ENCODE assay signal across 8 cellular contexts in the genomic region with DNA sequence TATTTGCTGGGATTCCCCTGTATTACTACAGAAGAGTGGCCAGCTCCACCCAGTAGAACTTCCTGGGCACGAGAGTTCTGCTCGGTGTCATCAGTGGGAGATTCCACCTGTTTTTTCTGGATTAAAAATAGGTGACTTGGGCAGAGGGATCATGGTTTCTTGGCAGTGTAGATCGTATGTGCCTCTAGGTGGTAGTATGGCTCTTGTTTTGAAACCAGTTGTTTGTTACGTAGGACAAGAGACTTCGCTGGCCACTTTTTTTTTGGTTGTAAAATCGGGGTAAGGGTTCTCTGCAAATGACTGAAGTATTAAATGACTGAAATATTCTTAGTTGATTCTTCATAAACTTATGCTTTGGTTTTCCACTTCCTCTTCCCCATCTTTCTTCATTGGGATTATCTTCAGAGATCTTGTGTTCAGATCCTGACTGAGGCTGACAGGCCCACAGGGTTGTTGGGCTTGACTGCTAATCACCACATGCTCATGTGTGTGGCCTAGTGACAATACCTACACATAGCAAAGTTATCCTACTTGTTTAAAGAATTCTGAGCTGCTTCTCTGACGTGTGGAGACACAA. TPM values are rescaled to one million over a fixed set of nuclear protein-coding genes. Genes with fewer than 3 reads are reported as not detected.
DNase-seq lines count a peak whose midpoint lies in the region; ATAC-seq and TF ChIP-seq lines count a peak whose summit lies in the region.

No MANE protein-coding gene starts in this region.

- H3K27me3 Mint-ChIP-seq in T-helper 1 cell treated with Interleukin-12 subunit alpha and Interleukin-12 subunit beta and Interleukin-4 antibody, amounts not matched to agents 30 μg/mL and 1 μg/mL, for 36 hours (ENCODE audit: low read depth) = peaks cover 4% of the 10 kb centered on the region
- peaks cover 0 to 12% of the 10 kb centered on the region in 2 donors for H3K27me3 Mint-ChIP-seq in natural killer cell treated with Interleukin-12 subunit alpha and Interleukin-12 subunit beta and Interleukin-15 and Interleukin-18, amount 100 ng/mL, for 72 hours

- no peak for ATAC-seq in GM18870 (IDR thresholded peaks at IDR 0.05; ENCODE audit: unreplicated experiment)
- no peak for ATAC-seq in natural killer cell treated with Interleukin-12 subunit alpha and Interleukin-12 subunit beta and Interleukin-15 and Interleukin-18, amount 100 ng/mL, for 72 hours

- H3K4me1 Mint-ChIP-seq in T-helper 1 cell treated with Interleukin-12 subunit alpha and Interleukin-12 subunit beta and Interleukin-4 antibody, amounts not matched to agents 30 μg/mL and 1 μg/mL, for 36 hours (ENCODE audit: low read depth) = peaks cover 31% of the 10 kb centered on the region
- peaks cover 0 to 5% of the 10 kb centered on the region in 2 donors for H3K4me1 Mint-ChIP-seq in natural killer cell treated with Interleukin-12 subunit alpha and Interleukin-12 subunit beta and Interleukin-15 and Interleukin-18, amount 100 ng/mL, for 72 hours (ENCODE audit: low read depth in 2 of 2)

- H3K27ac ChIP-seq in cardiac muscle cell = no peak overlapping the region
- H3K27ac ChIP-seq in left ventricle myocardium inferior (replicated peaks) = no peak overlapping the region

- TF ChIP-seq CTCF in cardiac muscle cell (IDR thresholded peaks at IDR 0.05; ENCODE audit: low read depth, low read length) (peak; percentile 42), left ventricle myocardium inferior (IDR thresholded peaks at IDR 0.05; ENCODE audit: borderline replicate concordance) (peak; percentile 58), GM13977 (IDR thresholded peaks at IDR 0.05; ENCODE audit: extremely low read depth, insufficient read depth, missing control alignments) (no peak)

- H3K27me3 ChIP-seq in cardiac muscle cell (no peaks in the 10 kb centered on the region), left ventricle myocardium inferior (ENCODE audit: low read depth) (peaks cover 7% of the 10 kb centered on the region)

- in situ Hi-C loops in GM13977 (cut with MboI; ENCODE audit: low pct_unique_long_range_greater_than_20kb, low sequenced_read_pairs, unreplicated experiment) = loop anchor here (10.0 to 25.0 kb wide), 2 partner anchors 252 to 384 kb away; no protein-coding TSS in a partner anchor

- intact Hi-C loops in cardiac septum (cut with DNase I) = loop anchor here (1.0 to 10.0 kb wide), 4 partner anchors 142 to 390 kb away; a partner anchor contains a TSS
- intact Hi-C loops in left ventricle myocardium inferior (cut with micrococcal nuclease) = loop anchor here (5.0 kb wide), 1 partner anchor 392 kb away; no protein-coding TSS in a partner anchor

- H3K9me3 Mint-ChIP-seq in T-helper 1 cell treated with Interleukin-12 subunit alpha and Interleukin-12 subunit beta and Interleukin-4 antibody, amounts not matched to agents 30 μg/mL and 1 μg/mL, for 36 hours = no peaks in the 10 kb centered on the region
- H3K9me3 Mint-ChIP-seq in natural killer cell treated with Interleukin-12 subunit alpha and Interleukin-12 subunit beta and Interleukin-15 and Interleukin-18, amount 100 ng/mL, for 72 hours = no peaks in the 10 kb centered on the region

- peak overlapping the region; percentile 60 for H3K27ac Mint-ChIP-seq in T-helper 1 cell treated with Interleukin-12 subunit alpha and Interleukin-12 subunit beta and Interleukin-4 antibody, amounts not matched to agents 30 μg/mL and 1 μg/mL, for 36 hours
- H3K27ac Mint-ChIP-seq in natural killer cell treated with Interleukin-12 subunit alpha and Interleukin-12 subunit beta and Interleukin-15 and Interleukin-18, amount 100 ng/mL, for 72 hours = peak overlapping the region in 1 of 2 donors; percentile 36

- H3K36me3 ChIP-seq in cardiac muscle cell = no peaks in the 10 kb centered on the region
- no peaks in the 10 kb centered on the region for H3K36me3 ChIP-seq in left ventricle myocardium inferior

- H3K4me3 ChIP-seq in cardiac muscle cell (no peak overlapping the region), left ventricle myocardium inferior (no peak overlapping the region)

- H3K4me1 ChIP-seq in cardiac muscle cell (ENCODE audit: low read depth) (peaks cover 2% of the 10 kb centered on the region), left ventricle myocardium inferior (peaks cover 32% of the 10 kb centered on the region)

- no peaks in the 10 kb centered on the region for H3K9me3 ChIP-seq in cardiac muscle cell (ENCODE audit: low read depth)
- H3K9me3 ChIP-seq in left ventricle myocardium inferior (replicated peaks) = no peaks in the 10 kb centered on the region

- H3K36me3 Mint-ChIP-seq in T-helper 1 cell treated with Interleukin-12 subunit alpha and Interleukin-12 subunit beta and Interleukin-4 antibody, amounts not matched to agents 30 μg/mL and 1 μg/mL, for 36 hours (ENCODE audit: low read depth) = no peaks in the 10 kb centered on the region
- H3K36me3 Mint-ChIP-seq in natural killer cell treated with Interleukin-12 subunit alpha and Interleukin-12 subunit beta and Interleukin-15 and Interleukin-18, amount 100 ng/mL, for 72 hours = no peaks in the 10 kb centered on the region

- DNase-seq in cardiac muscle cell (ENCODE audit: low read depth in 1 of 2, low spot score in 1 of 2) = peak; percentile 60 to 69
- DNase-seq in cardiac septum (ENCODE audit: low spot score) = no peak
- DNase-seq in left ventricle myocardium inferior = no peak
- DNase-seq in HK-2 (ENCODE audit: unreplicated experiment) = no peak
- no peak for DNase-seq in GM13977 (ENCODE audit: low spot score)
- DNase-seq in natural killer cell treated with Interleukin-12 subunit alpha and Interleukin-12 subunit beta and Interleukin-15 and Interleukin-18, amount 100 ng/mL, for 72 hours (ENCODE audit: low spot score) = no peak

- no peak overlapping the region for H3K4me3 Mint-ChIP-seq in T-helper 1 cell treated with Interleukin-12 subunit alpha and Interleukin-12 subunit beta and Interleukin-4 antibody, amounts not matched to agents 30 μg/mL and 1 μg/mL, for 36 hours
- H3K4me3 Mint-ChIP-seq in natural killer cell treated with Interleukin-12 subunit alpha and Interleukin-12 subunit beta and Interleukin-15 and Interleukin-18, amount 100 ng/mL, for 72 hours = no peak overlapping the region

RNA-seq across cellular contexts. Expression of a gene that starts 43.8 kb away (rescaled TPM):
- 198 and 258 TPM in 2 replicates for total RNA-seq in cardiac muscle cell
- 276 and 347 TPM in 2 replicates for polyA plus RNA-seq in cardiac muscle cell
- total RNA-seq in cardiac septum = 245 TPM
- total RNA-seq in left ventricle myocardium inferior = 157 TPM
- 100 to 1,000 TPM; 550 to 559 TPM for total RNA-seq in natural killer cell treated with Interleukin-12 subunit alpha and Interleukin-12 subunit beta and Interleukin-15 and Interleukin-18, amount 100 ng/mL, for 72 hours

Comparison
In these comparisons a context has a peak if more than half of its experiments do, and no peak if none do; other contexts are left out.
1. DNase-seq: peak in cardiac muscle cell (2 of 2); none in cardiac septum (single experiment), left ventricle myocardium inferior (single experiment), HK-2 (single experiment), GM13977 (single experiment) and natural killer cell treated with Interleukin-12 subunit alpha and Interleukin-12 subunit beta and Interleukin-15 and Interleukin-18, amount 100 ng/mL, for 72 hours (single experiment).